24 cellular contexts compared by ENCODE assay signal in genomic region chr12:25701290-25701689, GRCh38.
A peak's percentile ranks its signal among the peaks of the same experiment; 100 is the strongest.
DNase-seq lines count a peak whose midpoint lies in the region; ATAC-seq and TF ChIP-seq lines count a peak whose summit lies in the region.
"Had no signal": no experiment of that assay in that cellular context is flagged by ENCODE, and none has a peak within 500 bp of the region (broad histone marks: within the 10 kb centered on the region; RNA-seq: fewer than 3 reads in every experiment).

No MANE protein-coding gene starts in this region.

- H3K4me3 ChIP-seq in choroid plexus epithelial cell (ENCODE audit: low read depth, low read length) (no peak overlapping the region), heart right ventricle (no peak overlapping the region)

- WGBS in heart right ventricle, 2 donors = 62 to 65% methylated on average over 4 of the region's 4 CpGs

- H3K9me3 ChIP-seq in heart right ventricle = peaks cover 0 to 13% (median 5%) of the 10 kb centered on the region in 11 donors

- no peak for TF ChIP-seq CTCF in choroid plexus epithelial cell (conservative IDR thresholded peaks at IDR 0.05; ENCODE audit: low read depth, low read length)
- no peak for TF ChIP-seq CTCF in heart right ventricle (IDR thresholded peaks at IDR 0.05)

- no peaks in the 10 kb centered on the region for H3K36me3 ChIP-seq in heart right ventricle

- intact Hi-C loops in heart right ventricle (cut with DNase I) = no loop called here

- DNase-seq in EH (ENCODE audit: low read depth) (peak; percentile 75), NCI-H226 (peak; percentile 65), choroid plexus epithelial cell (ENCODE audit: low read depth) (peak; percentile 95), kidney tubule cell (ENCODE audit: low spot score) (peak; percentile 78), NAMALWA (ENCODE audit: low spot score) (no peak), heart right ventricle (no peak), islet precursor cell (no peak)
- DNase-seq: activated CD8-positive, alpha-beta T cell treated with anti-CD3 and anti-CD28 coated beads, Interleukin-2, amount 10 ng/mL, durations not matched to agents 7 days and 5 days; activated T-cell treated with anti-CD3 and anti-CD28 coated beads, Interleukin-2, amount 50 U/mL, for 4 hours; caudate nucleus; CD4-positive, CD25-positive, alpha-beta regulatory T cell; DMS79; foreskin melanocyte; MV-4-11; NCI-H2029; NCI-H510A treated with DMSO at 0.1 percent for 48 hours; retina; Right ventricle myocardium superior; stimulated activated CD4-positive, alpha-beta T cell treated with anti-CD3 and anti-CD28 coated beads, Interleukin-15, amount 100 ng/mL, for 24 hours; stimulated activated naive CD4-positive, alpha-beta T cell treated with Interleukin-2 at 50 U/mL for 16 hours; T-helper 17 cell; trophoblast cell had no signal

- H3K27ac ChIP-seq in heart right ventricle = no peak overlapping the region

- no peaks in the 10 kb centered on the region for H3K4me1 ChIP-seq in heart right ventricle

- H3K27me3 ChIP-seq in heart right ventricle = no peaks in the 10 kb centered on the region

- no peak for ATAC-seq in heart right ventricle
- ATAC-seq in GM21360 (IDR thresholded peaks at IDR 0.05; ENCODE audit: unreplicated experiment) = no peak
- ATAC-seq: activated CD8-positive, alpha-beta T cell treated with anti-CD3 and anti-CD28 coated beads, Interleukin-2, amount 10 ng/mL, durations not matched to agents 7 days and 5 days; activated T-cell treated with anti-CD3 and anti-CD28 coated beads, Interleukin-2, amount 50 U/mL, for 4 hours; left lobe of liver; T-helper 17 cell had no signal

Comparison
In these comparisons a context has a peak if more than half of its experiments do, and no peak if none do; other contexts are left out.
1. DNase-seq: peak in EH (single experiment), NCI-H226 (single experiment), choroid plexus epithelial cell (single experiment) and kidney tubule cell (single experiment); none in NAMALWA (single experiment), heart right ventricle (0 of 2) and islet precursor cell (single experiment).